Comparison of ENCODE assay signal across 26 cellular contexts in genomic region chr15:74464897-74465296, GRCh38. TPM values are rescaled to one million over a fixed set of nuclear protein-coding genes. Genes with fewer than 3 reads are reported as not detected.
"Had no signal": no experiment of that assay in that cellular context is flagged by ENCODE, and none has a peak within 500 bp of the region (broad histone marks: within the 10 kb centered on the region; RNA-seq: fewer than 3 reads in every experiment).

No MANE protein-coding gene starts in this region.

- H3K4me2 ChIP-seq: hepatocyte, neural progenitor cell had no signal

- FAIRE-seq: bronchial epithelial cell, endothelial cell of umbilical vein, small intestine, TTC549 had no signal

- H3K27me3 ChIP-seq: colonic mucosa, dorsolateral prefrontal cortex, hepatocyte, neural progenitor cell, testis, uterus had no signal

- DNase-seq: activated CD4-positive, alpha-beta T cell treated with anti-CD3 and anti-CD28 coated beads, Interleukin-2, amount 50 U/mL, for 4 hours; activated naive CD4-positive, alpha-beta T cell treated with Interleukin-2 at 50 U/mL for 16 hours; activated T-cell treated with anti-CD3 and anti-CD28 coated beads for 4 hours; amygdala; colonic mucosa; dorsolateral prefrontal cortex; effector memory CD8-positive, alpha-beta T cell; foreskin melanocyte; immature natural killer cell; lower lobe of right lung; naive thymus-derived CD4-positive, alpha-beta T cell; small intestine; stimulated activated CD4-positive, alpha-beta T cell treated with anti-CD3 and anti-CD28 coated beads, Interleukin-15, amount 100 ng/mL, for 24 hours; stimulated activated CD8-positive, alpha-beta memory T cell treated with anti-CD3 and anti-CD28 coated beads, Interleukin-4, amount 100 ng/mL, for 48 hours; stimulated activated naive CD4-positive, alpha-beta T cell; testis; trophoblast cell; uterus had no signal

- H3K27ac ChIP-seq: colonic mucosa, dorsolateral prefrontal cortex, hepatocyte, lower lobe of right lung, neural progenitor cell, testis, uterus had no signal

- H3K4me3 Mint-ChIP-seq: effector memory CD8-positive, alpha-beta T cell; immature natural killer cell; neural progenitor cell had no signal

- H3K9ac ChIP-seq: neural progenitor cell had no signal

- H3K27me3 Mint-ChIP-seq: effector memory CD8-positive, alpha-beta T cell; naive thymus-derived CD4-positive, alpha-beta T cell had no signal

- H3K4me1 ChIP-seq: colonic mucosa had no signal

- H3K36me3 ChIP-seq: colonic mucosa, uterus had no signal

- H3K9me3 ChIP-seq: colonic mucosa, lower lobe of right lung, testis, uterus had no signal

- H2AFZ ChIP-seq: hepatocyte, neural progenitor cell had no signal

- H3K4me3 ChIP-seq: colonic mucosa, dorsolateral prefrontal cortex, hepatocyte, lower lobe of right lung, neural progenitor cell, testis, uterus had no signal

- H3K9me3 Mint-ChIP-seq: effector memory CD8-positive, alpha-beta T cell; immature natural killer cell had no signal

- H3K27ac Mint-ChIP-seq: effector memory CD8-positive, alpha-beta T cell; immature natural killer cell; neural progenitor cell had no signal

- ATAC-seq: effector memory CD8-positive, alpha-beta T cell; esophagus mucosa; left lobe of liver; lower lobe of right lung; naive thymus-derived CD4-positive, alpha-beta T cell; sciatic nerve had no signal

RNA-seq across cellular contexts. Expression of gene SEMA7A, which starts 31.1 kb away (rescaled TPM):
- polyA plus RNA-seq: naive thymus-derived CD4-positive, alpha-beta T cell had no signal
